Comparison of ENCODE assay signal across 1 cellular context in the genomic region with DNA sequence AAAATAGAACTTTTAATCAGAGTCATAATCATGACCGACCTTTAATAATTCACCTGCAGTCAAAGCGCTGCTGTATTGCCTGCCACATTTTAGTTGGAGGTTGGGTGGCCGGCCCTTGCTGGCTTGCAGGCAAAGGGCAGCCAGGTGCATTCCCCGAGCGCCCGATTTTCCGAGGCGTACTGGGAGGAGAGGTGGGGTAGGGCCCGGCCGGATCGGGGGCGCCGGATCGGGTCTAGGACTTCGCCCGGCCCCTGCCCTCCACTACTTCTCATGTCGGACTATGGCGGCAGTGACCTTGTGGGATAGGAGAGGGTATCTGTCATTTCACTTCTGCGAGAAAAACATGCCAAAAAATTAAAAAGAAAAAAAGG.
A peak's percentile ranks its signal among the peaks of the same experiment; 100 is the strongest.
TF ChIP-seq lines count a peak whose summit lies in the region.

No MANE protein-coding gene starts in this region.

TF ChIP-seq in HepG2, 621 proteins besides CTCF, POLR2A, EP300 and RAD21:
- TF ChIP-seq ZNF883 (CRISPR knock-in tag; IDR thresholded peaks at IDR 0.05; ENCODE audit: not compliant biosample characterization): no peak
- 0 out of 2 replicates have a peak, but pooled peaks have one; percentile 27 for TF ChIP-seq ZBTB7B (CRISPR knock-in tag; IDR thresholded peaks at IDR 0.05)
- no peak for TF ChIP-seq ZNF274 (CRISPR knock-in tag; IDR thresholded peaks at IDR 0.05)
- no peak for TF ChIP-seq SRY (CRISPR knock-in tag; IDR thresholded peaks at IDR 0.05)
